Comparison of ENCODE assay signal across 28 cellular contexts in genomic region chr13:49099513-49099877, GRCh38.
A peak's percentile ranks its signal among the peaks of the same experiment; 100 is the strongest.
DNase-seq lines count a peak whose midpoint lies in the region; ATAC-seq, FAIRE-seq and TF ChIP-seq lines count a peak whose summit lies in the region.
"Had no signal": no experiment of that assay in that cellular context is flagged by ENCODE, and none has a peak within 500 bp of the region (broad histone marks: within the 10 kb centered on the region; RNA-seq: fewer than 3 reads in every experiment).

No MANE protein-coding gene starts in this region.

- H4K20me1 ChIP-seq in HCT116 (ENCODE audit: insufficient read depth) = no peaks in the 10 kb centered on the region
- H4K20me1 ChIP-seq in GM12878 (ENCODE audit: control insufficient read depth, insufficient read depth) = no peaks in the 10 kb centered on the region

- TF ChIP-seq POLR2A in HCT116 (IDR thresholded peaks at IDR 0.05; ENCODE audit: borderline replicate concordance, extremely low read depth, insufficient read depth, insufficient read length) (no peak), GM12878 (IDR thresholded peaks at IDR 0.05; ENCODE audit: low read depth, low read length) (no peak)

- peak; percentile 54 for TF ChIP-seq CTCF in 22Rv1 (IDR thresholded peaks at IDR 0.05)
- TF ChIP-seq CTCF in HCT116 (IDR thresholded peaks at IDR 0.05 in 2 of 3, conservative IDR thresholded peaks at IDR 0.05 in 1 of 3; ENCODE audit: borderline replicate concordance in 1 of 3, insufficient read depth in 1 of 3, low read depth in 2 of 3, low read length in 2 of 3) = no peak
- TF ChIP-seq CTCF in GM12878 (IDR thresholded peaks at IDR 0.05 in 2 of 3, conservative IDR thresholded peaks at IDR 0.05 in 1 of 3; ENCODE audit: control insufficient read depth in 2 of 3, extremely low read depth in 1 of 3, insufficient read depth in 1 of 3, low read depth in 3 of 3, low read length in 3 of 3) = no peak
- TF ChIP-seq CTCF in Caco-2 (IDR thresholded peaks at IDR 0.05; ENCODE audit: insufficient read depth in 1 of 2, low read depth in 1 of 2, low read length in 1 of 2, severe bottlenecking in 1 of 2, unreplicated experiment in 1 of 2) = no peak

- no peak overlapping the region for H3K27ac Mint-ChIP-seq in T-helper 2 cell treated with Interferon-gamma antibody and Interleukin-4, amounts not matched to agents 5 μg/mL and 100 μg/mL, for 36 hours
- no peak overlapping the region for H3K27ac Mint-ChIP-seq in Caco-2 (ENCODE audit: unreplicated experiment)
- H3K27ac Mint-ChIP-seq: activated B cell treated with CpG ODN at 0.5 μM for 24 hours; activated naive CD8-positive, alpha-beta T cell had no signal

- POLR2A ChIA-PET in HCT116 (lab: Charles Lee) (interaction anchor here (1.0 kb wide), 1 partner anchor 181 kb away, joined by 3 read pairs; no protein-coding TSS in a partner anchor), GM12878 (lab: Charles Lee) (no interaction called here), Caco-2 (lab: Charles Lee) (no interaction called here)

- 78% methylated on average over 2 of the region's 2 CpGs for WGBS in GM12878 (ENCODE audit: insufficient coverage, insufficient replicate concordance, low lambda C conversion rate, missing lambda C conversion rate)

- ATAC-seq in HCT116 = no peak
- no peak for ATAC-seq in GM12878
- ATAC-seq in HG02759 (IDR thresholded peaks at IDR 0.05; ENCODE audit: unreplicated experiment) = no peak

- RAD21 ChIA-PET in HCT116 (lab: Charles Lee; ENCODE audit: low non-redundant PET in 1 of 2, low total read pairs in 2 of 2, uncharacterized antibody in 2 of 2, unreplicated experiment in 2 of 2) = no interaction called here
- RAD21 ChIA-PET in GM12878 (lab: Charles Lee; ENCODE audit: unreplicated experiment) = interaction anchor here (0.7 to 1.8 kb wide), 9 partner anchors 11 to 196 kb away, joined by 3 to 16 read pairs (median 4); no protein-coding TSS in a partner anchor

- H3K79me2 ChIP-seq in HCT116 (ENCODE audit: insufficient read depth, low read length) (no peaks in the 10 kb centered on the region), GM12878 (ENCODE audit: control insufficient read depth, insufficient read depth, low read length) (no peaks in the 10 kb centered on the region; the same call in none of the 2 replicates)
- H3K79me2 ChIP-seq: hepatocyte had no signal

- H3K27ac ChIP-seq in 22Rv1 = peak overlapping the region; percentile 85
- H3K27ac ChIP-seq in HCT116 (ENCODE audit: low read depth, low read length) = no peak overlapping the region
- H3K27ac ChIP-seq in GM12878 (ENCODE audit: control insufficient read depth, insufficient read depth) = peak overlapping the region; percentile 11; the same call in 1 of the 2 replicates
- H3K27ac ChIP-seq in muscle layer of duodenum (ENCODE audit: low read length) = peak overlapping the region; percentile 85
- H3K27ac ChIP-seq: testis had no signal

- H3K36me3 ChIP-seq in HCT116 (ENCODE audit: control insufficient read depth in 1 of 2, insufficient read depth in 2 of 2, low read length in 2 of 2) (no peaks in the 10 kb centered on the region), GM12878 (ENCODE audit: control insufficient read depth in 2 of 2, insufficient read depth in 2 of 2, low read length in 1 of 2) (no peaks in the 10 kb centered on the region; a peak in 1 of 4 replicates), muscle layer of duodenum (ENCODE audit: control insufficient read depth in 1 of 2, insufficient read depth in 2 of 2, low read length in 2 of 2) (no peaks in the 10 kb centered on the region), Caco-2 (ENCODE audit: control insufficient read depth, insufficient read depth, low read length) (no peaks in the 10 kb centered on the region)
- H3K36me3 ChIP-seq: ascending aorta, left lung, neutrophil, prostate gland had no signal

- peaks cover 3% of the 10 kb centered on the region for H3K4me1 Mint-ChIP-seq in T-helper 2 cell treated with Interferon-gamma antibody and Interleukin-4, amounts not matched to agents 5 μg/mL and 100 μg/mL, for 36 hours (ENCODE audit: low read depth)
- H3K4me1 Mint-ChIP-seq in Caco-2 (ENCODE audit: low read depth, unreplicated experiment) = no peaks in the 10 kb centered on the region
- H3K4me1 Mint-ChIP-seq: activated B cell treated with CpG ODN at 0.5 μM for 24 hours had no signal

- SMC1A ChIA-PET in GM12878 (lab: Charles Lee; ENCODE audit: uncharacterized antibody, unreplicated experiment) = interaction anchor here (0.8 to 2.1 kb wide), 11 partner anchors 8 to 183 kb away, joined by 3 to 19 read pairs (median 4); no protein-coding TSS in a partner anchor

- DNase-seq in HCT116 (ENCODE audit: low read depth, low spot score) (no peak), GM12878 (ENCODE audit: low read depth, low spot score) (no peak), Caco-2 (no peak)
- DNase-seq in activated CD4-positive, alpha-beta T cell treated with anti-CD3 and anti-CD28 coated beads, Interleukin-2, amount 50 U/mL, for 48 hours = no peak
- DNase-seq in T-helper 2 cell treated with Interferon-gamma antibody and Interleukin-4, amounts not matched to agents 5 μg/mL and 100 μg/mL, for 36 hours (ENCODE audit: low spot score) = no peak
- DNase-seq: activated B cell treated with CpG ODN at 0.5 μM for 24 hours; activated CD4-positive, alpha-beta T cell treated with anti-CD3 and anti-CD28 coated beads, Interleukin-2, amount 50 U/mL, for 4 hours; activated CD8-positive, alpha-beta memory T cell treated with anti-CD3 and anti-CD28 coated beads, Interleukin-2, amount 50 U/mL, for 4 hours; effector CD4-positive, alpha-beta T cell; left lung; NCI-H1105 treated with DMSO at 0.1 percent for 48 hours; NCI-H2029 treated with DMSO at 0.1 percent for 48 hours; NCI-H226; NCI-H748 treated with DMSO at 0.1 percent for 48 hours; Right ventricle myocardium superior; stimulated activated CD4-positive, alpha-beta T cell treated with anti-CD3 and anti-CD28 coated beads, Interleukin-4, amount 100 ng/mL, for 24 hours; stimulated activated naive B cell treated with anti-CD40 and anti-IgM and Interleukin-4, amounts not matched to agents 10 μg/mL and 1 μg/mL and 100 μg/mL, for 72 hours; testis had no signal

- no peaks in the 10 kb centered on the region for H3K9me3 ChIP-seq in HCT116 (ENCODE audit: control insufficient read depth in 1 of 2, insufficient read depth in 1 of 2, low read depth in 1 of 2, low read length in 2 of 2)
- no peaks in the 10 kb centered on the region for H3K9me3 ChIP-seq in GM12878 (replicated peaks; ENCODE audit: control insufficient read depth, insufficient read depth, low read length)
- H3K9me3 ChIP-seq in muscle layer of duodenum (ENCODE audit: control insufficient read depth in 1 of 2, low read length in 2 of 2) = no peaks in the 10 kb centered on the region
- H3K9me3 ChIP-seq in Caco-2 = no peaks in the 10 kb centered on the region
- H3K9me3 ChIP-seq: ascending aorta, left lung, neutrophil, prostate gland, testis had no signal

- no peaks in the 10 kb centered on the region for H3K27me3 Mint-ChIP-seq in T-helper 2 cell treated with Interferon-gamma antibody and Interleukin-4, amounts not matched to agents 5 μg/mL and 100 μg/mL, for 36 hours (ENCODE audit: low read depth)
- no peaks in the 10 kb centered on the region for H3K27me3 Mint-ChIP-seq in Caco-2 (ENCODE audit: insufficient read depth, unreplicated experiment)
- H3K27me3 Mint-ChIP-seq: activated B cell treated with CpG ODN at 0.5 μM for 24 hours; activated naive CD8-positive, alpha-beta T cell; stimulated activated naive B cell treated with anti-CD40 and anti-IgM and Interleukin-4, amounts not matched to agents 10 μg/mL and 1 μg/mL and 100 μg/mL, for 72 hours had no signal

- FAIRE-seq in GM12878 (lab: Jason Lieb, UNC) = no peak
- FAIRE-seq: D721Med, GM12892 had no signal

- H3K4me2 ChIP-seq in HCT116 (ENCODE audit: low read length) = peak overlapping the region; percentile 65; the same call in 1 of the 2 replicates
- no peak overlapping the region for H3K4me2 ChIP-seq in GM12878 (ENCODE audit: control insufficient read depth, insufficient read depth)
- H3K4me2 ChIP-seq: hepatocyte had no signal

- no peaks in the 10 kb centered on the region for H3K9me3 Mint-ChIP-seq in T-helper 2 cell treated with Interferon-gamma antibody and Interleukin-4, amounts not matched to agents 5 μg/mL and 100 μg/mL, for 36 hours
- no peaks in the 10 kb centered on the region for H3K9me3 Mint-ChIP-seq in Caco-2 (ENCODE audit: unreplicated experiment)
- H3K9me3 Mint-ChIP-seq: activated B cell treated with CpG ODN at 0.5 μM for 24 hours; stimulated activated naive B cell treated with anti-CD40 and anti-IgM and Interleukin-4, amounts not matched to agents 10 μg/mL and 1 μg/mL and 100 μg/mL, for 72 hours had no signal

- H3K4me1 ChIP-seq in HCT116 (ENCODE audit: control insufficient read depth in 1 of 2, insufficient read depth in 2 of 2, low read length in 2 of 2) (peaks cover 26 to 30% of the 10 kb centered on the region in 2 experiments), GM12878 (ENCODE audit: control insufficient read depth, insufficient read depth, low read length) (peaks cover 20% of the 10 kb centered on the region), muscle layer of duodenum (ENCODE audit: control insufficient read depth in 1 of 2, insufficient read depth in 2 of 2, low read length in 2 of 2) (peaks cover 12 to 23% of the 10 kb centered on the region in 2 donors), Caco-2 (0 out of 2 replicates have a peak, but pooled peaks cover 3% of the 10 kb centered on the region)
- H3K4me1 ChIP-seq: prostate gland had no signal

- H3K27me3 ChIP-seq in HCT116 (ENCODE audit: insufficient read depth, low read length) (no peaks in the 10 kb centered on the region), GM12878 (replicated peaks in 1 of 2; ENCODE audit: control insufficient read depth in 2 of 2, insufficient read depth in 2 of 2, low read length in 1 of 2) (no peaks in the 10 kb centered on the region), muscle layer of duodenum (ENCODE audit: low read depth, low read length) (no peaks in the 10 kb centered on the region), Caco-2 (replicated peaks; ENCODE audit: control insufficient read depth, insufficient read depth, low read length) (no peaks in the 10 kb centered on the region)
- H3K27me3 ChIP-seq: ascending aorta, hepatocyte, left lung, neutrophil, testis had no signal

- BruUV-seq in HCT116 (replicated peaks; lab: Mats Ljungman, UMichigan) (no TSS peak), GM12878 (replicated peaks; lab: Mats Ljungman, UMichigan) (no TSS peak), Caco-2 (replicated peaks; lab: Mats Ljungman, UMichigan) (no TSS peak)

- H3K4me3 ChIP-seq in HCT116 (replicated peaks in 1 of 2; ENCODE audit: low read depth in 1 of 2, low read length in 2 of 2) (no peak overlapping the region), GM12878 (no peak overlapping the region), muscle layer of duodenum (ENCODE audit: low read depth in 1 of 2, low read length in 2 of 2) (no peak overlapping the region), Caco-2 (ENCODE audit: low read depth, low read length) (no peak overlapping the region)
- H3K4me3 ChIP-seq: ascending aorta, hepatocyte, left lung, prostate gland, testis had no signal

- H2AFZ ChIP-seq in HCT116 (ENCODE audit: low read depth, low read length, poor library complexity, severe bottlenecking) (no peak overlapping the region), GM12878 (ENCODE audit: control insufficient read depth, low read depth, low read length) (no peak overlapping the region)
- H2AFZ ChIP-seq: hepatocyte had no signal

- intact Hi-C loops in HCT116 (cut with micrococcal nuclease) = loop anchor here (1.0 to 10.0 kb wide), 3 partner anchors 122 to 505 kb away; partner anchors contain the start of gene FNDC3A
- intact Hi-C loops in GM12878 (cut with micrococcal nuclease; ENCODE audit: unreplicated experiment) = loop anchor here (1.0 kb wide), 1 partner anchor 182 kb away; no protein-coding TSS in a partner anchor
- intact Hi-C loops in Caco-2 (cut with micrococcal nuclease; ENCODE audit: unreplicated experiment) = no loop called here

- no peak overlapping the region for H3K4me3 Mint-ChIP-seq in T-helper 2 cell treated with Interferon-gamma antibody and Interleukin-4, amounts not matched to agents 5 μg/mL and 100 μg/mL, for 36 hours
- no peak overlapping the region for H3K4me3 Mint-ChIP-seq in Caco-2 (ENCODE audit: unreplicated experiment)
- H3K4me3 Mint-ChIP-seq: activated B cell treated with CpG ODN at 0.5 μM for 24 hours; activated naive CD8-positive, alpha-beta T cell; stimulated activated naive B cell treated with anti-CD40 and anti-IgM and Interleukin-4, amounts not matched to agents 10 μg/mL and 1 μg/mL and 100 μg/mL, for 72 hours had no signal

- TF ChIP-seq RAD21 in HCT116 (IDR thresholded peaks at IDR 0.05; ENCODE audit: low read depth) = no peak
- no peak for TF ChIP-seq RAD21 in GM12878 (IDR thresholded peaks at IDR 0.05; ENCODE audit: insufficient read depth, low read depth, low read length)

- H3K9me2 ChIP-seq in HCT116 (ENCODE audit: insufficient read depth) = no peaks in the 10 kb centered on the region

- in situ Hi-C loops in GM12878 (cut with MboI) = no loop called here

- no peak for TF ChIP-seq EP300 in GM12878 (IDR thresholded peaks at IDR 0.05; ENCODE audit: borderline replicate concordance in 1 of 2, control insufficient read depth in 1 of 2, low read depth in 2 of 2, low read length in 2 of 2)

- H3K9ac ChIP-seq in HCT116 (ENCODE audit: low read length) (no peak overlapping the region), GM12878 (ENCODE audit: control insufficient read depth, insufficient read depth, low read length) (no peak overlapping the region)

- no peaks in the 10 kb centered on the region for H3K36me3 Mint-ChIP-seq in T-helper 2 cell treated with Interferon-gamma antibody and Interleukin-4, amounts not matched to agents 5 μg/mL and 100 μg/mL, for 36 hours (ENCODE audit: low read depth)
- no peaks in the 10 kb centered on the region for H3K36me3 Mint-ChIP-seq in Caco-2 (ENCODE audit: insufficient read depth, unreplicated experiment)

- CTCF ChIA-PET in HCT116 (lab: Charles Lee) (interaction anchor here (0.7 to 2.5 kb wide), 8 partner anchors 11 to 507 kb away, joined by 3 to 43 read pairs (median 4); partner anchors contain the start of gene CDADC1), GM12878 (lab: Yijun Ruan, JAX) (interaction anchor here (0.6 to 2.4 kb wide), 17 partner anchors 11 to 196 kb away, joined by 3 to 28 read pairs (median 4); no protein-coding TSS in a partner anchor), Caco-2 (lab: Charles Lee) (interaction anchor here (1.4 kb wide), 1 partner anchor 182 kb away, joined by 9 read pairs; no protein-coding TSS in a partner anchor)
